In genomic region chr9:92943062-92943616, GRCh38 we compare ENCODE assay signal across 26 cellular contexts.
DNase-seq lines count a peak whose midpoint lies in the region; ATAC-seq, FAIRE-seq and TF ChIP-seq lines count a peak whose summit lies in the region.
"Had no signal": no experiment of that assay in that cellular context is flagged by ENCODE, and none has a peak within 500 bp of the region (broad histone marks: within the 10 kb centered on the region; RNA-seq: fewer than 3 reads in every experiment).

No MANE protein-coding gene starts in this region.

- no peaks in the 10 kb centered on the region for H3K36me3 ChIP-seq in neutrophil

- peaks cover 45 to 47% of the 10 kb centered on the region in 2 experiments for H3K4me1 ChIP-seq in neutrophil (ENCODE audit: control insufficient read depth in 1 of 2, insufficient read depth in 1 of 2, low read depth in 1 of 2, low read length in 1 of 2)

- no peaks in the 10 kb centered on the region for H3K9me3 ChIP-seq in neutrophil

- ATAC-seq in GM18498 (IDR thresholded peaks at IDR 0.05; ENCODE audit: unreplicated experiment): no peak
- ATAC-seq: activated T-helper 17 cell treated with anti-CD3 and anti-CD28 coated beads, Interleukin-2, amount 50 U/mL, for 72 hours; stimulated activated memory B cell treated with anti-CD40 and anti-IgM and Interleukin-4, amounts not matched to agents 10 μg/mL and 1 μg/mL and 100 μg/mL, for 72 hours had no signal

- FAIRE-seq in GM19239 (lab: Jason Lieb, UNC): no peak
- FAIRE-seq: D721Med, frontal cortex, GM12891 had no signal

- TF ChIP-seq CTCF in LNCaP clone FGC (IDR thresholded peaks at IDR 0.05; ENCODE audit: control insufficient read depth, extremely low read depth, insufficient read depth) (no peak), neutrophil (IDR thresholded peaks at IDR 0.05) (no peak)

- peak; percentile 18 for DNase-seq in NCI-H82 (lab: John Stamatoyannopoulos, UW)
- DNase-seq in NCI-H82 treated with DMSO at 0.1 percent for 48 hours (lab: John Stamatoyannopoulos, UW; ENCODE audit: unreplicated experiment): no peak
- peak; percentile 3 for DNase-seq in LNCaP clone FGC (ENCODE audit: low read depth)
- peak; percentile 91 for DNase-seq in RPMI8226
- DNase-seq in activated CD8-positive, alpha-beta memory T cell treated with anti-CD3 and anti-CD28 coated beads, Interleukin-2, amount 50 U/mL, for 4 hours: no peak
- no peak for DNase-seq in GM19239 (ENCODE audit: insufficient read length, low spot score)
- DNase-seq: 8988T; activated CD4-positive, alpha-beta memory T cell treated with anti-CD3 and anti-CD28 coated beads, Interleukin-2, amount 10 ng/mL, durations not matched to agents 7 days and 5 days; activated CD8-positive, alpha-beta memory T cell treated with anti-CD3 and anti-CD28 coated beads, Interleukin-2, amount 50 U/mL, for 48 hours; activated naive CD4-positive, alpha-beta T cell treated with anti-CD3 and anti-CD28 coated beads, Interleukin-2, amount 50 U/mL, for 16 hours; H9; KBM-7; mammary epithelial cell; MM.1S; NCI-H446 treated with DMSO at 0.1 percent for 48 hours; PC-9; SIG-M5; SW 1271 had no signal

- peak overlapping the region; percentile 38 for H3K27ac ChIP-seq in neutrophil
- H3K27ac ChIP-seq: PC-9 had no signal

- H3K4me3 ChIP-seq in LNCaP clone FGC (ENCODE audit: low read depth, low read length) (no peak overlapping the region), neutrophil (ENCODE audit: low read depth in 1 of 2, low read length in 1 of 2) (no peak overlapping the region)
- H3K4me3 ChIP-seq: PC-9, skin epidermis had no signal

- peaks cover 21% of the 10 kb centered on the region for H3K27me3 ChIP-seq in neutrophil

Comparison
In these comparisons a context has a peak if more than half of its experiments do, and no peak if none do; other contexts are left out.
1. DNase-seq: peak in NCI-H82 (single experiment), LNCaP clone FGC (single experiment) and RPMI8226 (single experiment); none in NCI-H82 treated with DMSO at 0.1 percent for 48 hours (single experiment), activated CD8-positive, alpha-beta memory T cell treated with anti-CD3 and anti-CD28 coated beads, Interleukin-2, amount 50 U/mL, for 4 hours (single experiment) and GM19239 (single experiment).